10 cellular contexts compared by ENCODE assay signal in genomic region chr1:25903986-25904385, GRCh38. TPM values are rescaled to one million over a fixed set of nuclear protein-coding genes. Genes with fewer than 3 reads are reported as not detected.
DNase-seq lines count a peak whose midpoint lies in the region; ATAC-seq and TF ChIP-seq lines count a peak whose summit lies in the region.
"Had no signal": no experiment of that assay in that cellular context is flagged by ENCODE, and none has a peak within 500 bp of the region (broad histone marks: within the 10 kb centered on the region; RNA-seq: fewer than 3 reads in every experiment).

No MANE protein-coding gene starts in this region.

- TF ChIP-seq POLR2A in NB4 (IDR thresholded peaks at IDR 0.05; ENCODE audit: extremely low read depth, insufficient read length), result no peak

- H3K27me3 ChIP-seq in neural progenitor cell, result no peaks in the 10 kb centered on the region

- peaks cover 23% of the 10 kb centered on the region for H3K36me3 ChIP-seq in neural progenitor cell

- H4K20me1 ChIP-seq in neural progenitor cell (ENCODE audit: low read depth), result peaks cover 62% of the 10 kb centered on the region

- H3K4me3 Mint-ChIP-seq in central memory CD8-positive, alpha-beta T cell, result peak overlapping the region; percentile 97
- H3K4me3 Mint-ChIP-seq in neural progenitor cell, result peak overlapping the region; percentile 94

- ATAC-seq in central memory CD8-positive, alpha-beta T cell (replicated peaks; ENCODE audit: extremely low read depth, poor library complexity, severe bottlenecking), result no peak
- ATAC-seq in HG03354 (IDR thresholded peaks at IDR 0.05; ENCODE audit: poor library complexity, severe bottlenecking, unreplicated experiment), result no peak
- no peak for ATAC-seq in HG03108 (IDR thresholded peaks at IDR 0.05; ENCODE audit: unreplicated experiment)
- ATAC-seq in GM21717 (IDR thresholded peaks at IDR 0.05; ENCODE audit: unreplicated experiment), result no peak

- no peak overlapping the region for H3K27ac ChIP-seq in neural progenitor cell

- H3F3A ChIP-seq in neural progenitor cell (ENCODE audit: low read depth), result peaks cover 73% of the 10 kb centered on the region

- no peak overlapping the region for H3K9ac ChIP-seq in neural progenitor cell

- H3K4me1 Mint-ChIP-seq in central memory CD8-positive, alpha-beta T cell, result peaks cover 23% of the 10 kb centered on the region
- H3K4me1 Mint-ChIP-seq in neural progenitor cell, result peaks cover 61% of the 10 kb centered on the region

- TF ChIP-seq CTCF in GM12864 (IDR thresholded peaks at IDR 0.05; ENCODE audit: low read depth, low read length, missing control alignments) (no peak), NB4 (IDR thresholded peaks at IDR 0.05; ENCODE audit: low read depth, low read length) (no peak), neural progenitor cell (IDR thresholded peaks at IDR 0.05) (no peak)

- H3K9me3 ChIP-seq in neural progenitor cell (ENCODE audit: low read depth), result no peaks in the 10 kb centered on the region

- H3K4me3 ChIP-seq in GM12864 (ENCODE audit: low read depth, low read length), result peak overlapping the region; percentile 89; the same call in 1 of the 2 replicates
- H3K4me3 ChIP-seq in NB4 (ENCODE audit: low read depth, low read length), result peak overlapping the region; percentile 80
- H3K4me3 ChIP-seq in neural progenitor cell, result peak overlapping the region; percentile 90

- DNase-seq in GM12864 (ENCODE audit: low read depth) (no peak), NB4 (ENCODE audit: low read depth) (no peak), neural progenitor cell (ENCODE audit: low spot score) (no peak)
- no peak for DNase-seq in central memory CD8-positive, alpha-beta T cell (ENCODE audit: low spot score in 2 of 2)
- DNase-seq: activated CD8-positive, alpha-beta memory T cell treated with anti-CD3 and anti-CD28 coated beads, Interleukin-2, amount 50 U/mL, for 4 hours had no signal

- H3K27ac Mint-ChIP-seq in central memory CD8-positive, alpha-beta T cell (ENCODE audit: low read depth), result peak overlapping the region; percentile 88
- no peak overlapping the region for H3K27ac Mint-ChIP-seq in neural progenitor cell

- H3K4me1 ChIP-seq in neural progenitor cell, result peaks cover 57% of the 10 kb centered on the region

- H3K4me2 ChIP-seq in neural progenitor cell, result peak overlapping the region; percentile 88

- peaks cover 12% of the 10 kb centered on the region for H3K36me3 Mint-ChIP-seq in central memory CD8-positive, alpha-beta T cell (ENCODE audit: insufficient read depth)
- peaks cover 41% of the 10 kb centered on the region for H3K36me3 Mint-ChIP-seq in neural progenitor cell
- H3K36me3 Mint-ChIP-seq: IgD-negative memory B cell had no signal

- H2AFZ ChIP-seq in neural progenitor cell (replicated peaks), result no peak overlapping the region

- peaks cover 64% of the 10 kb centered on the region for H3K79me2 ChIP-seq in neural progenitor cell (ENCODE audit: low read depth)

- no peaks in the 10 kb centered on the region for H3K27me3 Mint-ChIP-seq in central memory CD8-positive, alpha-beta T cell
- peaks cover 2% of the 10 kb centered on the region for H3K27me3 Mint-ChIP-seq in neural progenitor cell (ENCODE audit: insufficient read depth, low read depth)
- H3K27me3 Mint-ChIP-seq: IgD-negative memory B cell had no signal

- no peaks in the 10 kb centered on the region for H3K9me3 Mint-ChIP-seq in central memory CD8-positive, alpha-beta T cell
- no peaks in the 10 kb centered on the region for H3K9me3 Mint-ChIP-seq in neural progenitor cell
- H3K9me3 Mint-ChIP-seq: IgD-negative memory B cell had no signal

RNA-seq across cellular contexts. Expression of gene STMN1, which starts 2.2 kb away (rescaled TPM):
- total RNA-seq in neural progenitor cell (ENCODE audit: low replicate concordance), result 356 and 519 TPM in 2 replicates

RNA-seq across cellular contexts. Expression of gene PAQR7, which starts 28.5 kb away (rescaled TPM):
- total RNA-seq in neural progenitor cell (ENCODE audit: low replicate concordance), result 1.1 and 3.7 TPM in 2 replicates

RNA-seq across cellular contexts. Expression of gene AUNIP, which starts 44.7 kb away (rescaled TPM):
- 15.2 and 17.1 TPM in 2 replicates for total RNA-seq in neural progenitor cell (ENCODE audit: low replicate concordance)
- total RNA-seq: mesenteric fat pad had no signal
